Comparison of ENCODE assay signal across 19 cellular contexts in the genomic region with DNA sequence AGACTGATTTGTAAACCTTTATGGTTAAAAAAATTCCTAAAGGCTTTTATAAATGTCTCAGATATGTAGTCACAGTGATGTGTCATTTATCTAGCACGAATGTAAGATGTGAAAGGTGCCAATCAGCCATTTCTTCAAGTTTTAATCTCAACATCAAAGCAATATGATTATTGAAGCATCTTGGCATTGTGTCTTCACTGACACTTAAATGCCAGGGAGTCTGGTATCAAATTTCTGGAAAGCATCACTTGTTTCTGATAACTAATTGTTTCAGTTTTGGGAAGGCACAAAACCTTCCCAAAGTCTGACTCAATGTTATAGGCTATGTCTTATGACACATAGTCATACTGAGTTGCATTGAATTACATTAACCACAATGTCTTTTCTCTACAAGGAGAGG.
A peak's percentile ranks its signal among the peaks of the same experiment; 100 is the strongest.
DNase-seq lines count a peak whose midpoint lies in the region; ATAC-seq, FAIRE-seq and TF ChIP-seq lines count a peak whose summit lies in the region.
"Had no signal": no experiment of that assay in that cellular context is flagged by ENCODE, and none has a peak within 500 bp of the region (broad histone marks: within the 10 kb centered on the region; RNA-seq: fewer than 3 reads in every experiment).

No MANE protein-coding gene starts in this region.

- TF ChIP-seq CTCF in fibroblast of mammary gland (conservative IDR thresholded peaks at IDR 0.05; ENCODE audit: control insufficient read depth, insufficient read depth, low read depth, low read length): no peak
- no peak for TF ChIP-seq CTCF in right atrium auricular region (IDR thresholded peaks at IDR 0.05)

- H3K36me3 ChIP-seq in right atrium auricular region: no peaks in the 10 kb centered on the region
- H3K36me3 ChIP-seq: BE2C had no signal

- no peaks in the 10 kb centered on the region for H3K4me1 Mint-ChIP-seq in effector memory CD8-positive, alpha-beta T cell (ENCODE audit: low read depth in 2 of 2)
- H3K4me1 Mint-ChIP-seq: CD4-positive, CD25-positive, alpha-beta regulatory T cell; H9 had no signal

- H3K9me3 Mint-ChIP-seq in effector memory CD8-positive, alpha-beta T cell: peaks cover 10 to 19% of the 10 kb centered on the region in 2 donors
- H3K9me3 Mint-ChIP-seq: H9 had no signal

- H3K36me3 Mint-ChIP-seq in effector memory CD8-positive, alpha-beta T cell (ENCODE audit: insufficient read depth): no peaks in the 10 kb centered on the region
- H3K36me3 Mint-ChIP-seq: CD4-positive, CD25-positive, alpha-beta regulatory T cell had no signal

- no peaks in the 10 kb centered on the region for H3K27me3 ChIP-seq in right atrium auricular region
- H3K27me3 ChIP-seq: BE2C had no signal

- no peak overlapping the region for H3K27ac Mint-ChIP-seq in effector memory CD8-positive, alpha-beta T cell
- H3K27ac Mint-ChIP-seq: CD4-positive, CD25-positive, alpha-beta regulatory T cell; H9 had no signal

- no peaks in the 10 kb centered on the region for H3K4me1 ChIP-seq in right atrium auricular region
- H3K4me1 ChIP-seq: BE2C, Caco-2 had no signal

- peak; percentile 79 for DNase-seq in HCEC 1CT
- peak; percentile 60 for DNase-seq in RCC 7860 (ENCODE audit: low spot score)
- peak; percentile 11 for DNase-seq in fibroblast of mammary gland (ENCODE audit: low read depth)
- DNase-seq in effector memory CD8-positive, alpha-beta T cell: no peak
- DNase-seq in right atrium auricular region (ENCODE audit: low spot score): no peak
- DNase-seq in NCI-H510A treated with DMSO at 0.1 percent for 48 hours (lab: John Stamatoyannopoulos, UW): no peak
- DNase-seq in activated gamma-delta T cell treated with Interleukin-2 at 50 U/mL for 16 hours: no peak
- DNase-seq: BE2C; Caco-2; CD4-positive, CD25-positive, alpha-beta regulatory T cell; H9; Kasumi-1; NCI-H1105; NCI-H1694 treated with DMSO at 0.1 percent for 48 hours; NCI-H2227 treated with DMSO at 0.1 percent for 48 hours; NCI-H524; NCI-H82; OCI-M1 had no signal

- no peak overlapping the region for H3K27ac ChIP-seq in right atrium auricular region

- peak; percentile 89 for FAIRE-seq in RCC 7860 (lab: Jason Lieb, UNC)
- FAIRE-seq: G401.6 had no signal

- ATAC-seq in effector memory CD8-positive, alpha-beta T cell (replicated peaks): no peak

- H3K4me3 ChIP-seq in fibroblast of mammary gland (ENCODE audit: control insufficient read depth, low read depth, low read length): no peak overlapping the region
- no peak overlapping the region for H3K4me3 ChIP-seq in right atrium auricular region

- H3K27me3 Mint-ChIP-seq in effector memory CD8-positive, alpha-beta T cell: no peaks in the 10 kb centered on the region
- H3K27me3 Mint-ChIP-seq: CD4-positive, CD25-positive, alpha-beta regulatory T cell had no signal

- H3K4me3 Mint-ChIP-seq in effector memory CD8-positive, alpha-beta T cell: no peak overlapping the region
- H3K4me3 Mint-ChIP-seq: CD4-positive, CD25-positive, alpha-beta regulatory T cell; H9 had no signal

- no peaks in the 10 kb centered on the region for H3K9me3 ChIP-seq in right atrium auricular region
- H3K9me3 ChIP-seq: BE2C, Caco-2 had no signal

Comparison
In these comparisons a context has a peak if more than half of its experiments do, and no peak if none do; other contexts are left out.
1. DNase-seq: peak in HCEC 1CT (single experiment), RCC 7860 (single experiment) and fibroblast of mammary gland (single experiment); none in effector memory CD8-positive, alpha-beta T cell (0 of 3), right atrium auricular region (single experiment), NCI-H510A treated with DMSO at 0.1 percent for 48 hours (single experiment) and activated gamma-delta T cell treated with Interleukin-2 at 50 U/mL for 16 hours (single experiment).